ENCODE assay signal across 13 cellular contexts in genomic region chr3:41608267-41608822, GRCh38.
DNase-seq lines count a peak whose midpoint lies in the region; ATAC-seq and TF ChIP-seq lines count a peak whose summit lies in the region.
"Had no signal": no experiment of that assay in that cellular context is flagged by ENCODE, and none has a peak within 500 bp of the region (broad histone marks: within the 10 kb centered on the region; RNA-seq: fewer than 3 reads in every experiment).

No MANE protein-coding gene starts in this region.

- no peaks in the 10 kb centered on the region for H3K9me3 ChIP-seq in breast epithelium

- no peak for DNase-seq in activated naive CD4-positive, alpha-beta T cell treated with anti-CD3 and anti-CD28 coated beads, Interleukin-2, amount 50 U/mL, for 72 hours (ENCODE audit: low spot score in 2 of 2)
- DNase-seq in activated naive CD4-positive, alpha-beta T cell (lab: John Stamatoyannopoulos, UW): no peak
- no peak for DNase-seq in breast epithelium (ENCODE audit: low spot score in 2 of 2)
- no peak for DNase-seq in A172 (ENCODE audit: low spot score)
- DNase-seq: C1 segment of cervical spinal cord, MM.1S, NCI-H1105, NCI-H1694 treated with DMSO at 0.1 percent for 48 hours, PC-3 had no signal

- ATAC-seq in activated naive CD4-positive, alpha-beta T cell treated with anti-CD3 and anti-CD28 coated beads, Interleukin-2, amount 50 U/mL, for 72 hours: peak; percentile 77 to 91
- ATAC-seq in GM21723 (IDR thresholded peaks at IDR 0.05; ENCODE audit: unreplicated experiment) (peak; percentile 66), HG02610 (IDR thresholded peaks at IDR 0.05; ENCODE audit: unreplicated experiment) (no peak)
- ATAC-seq in activated T-helper 17 cell treated with anti-CD3 and anti-CD28 coated beads, Interleukin-2, amount 50 U/mL, for 72 hours (replicated peaks): peak; percentile 88
- ATAC-seq: GM23338, PC-3 had no signal

- H3K27me3 ChIP-seq in breast epithelium: no peaks in the 10 kb centered on the region

- H3K36me3 Mint-ChIP-seq in activated naive CD4-positive, alpha-beta T cell treated with anti-CD3 and anti-CD28 coated beads, Interleukin-2, amount 50 U/mL, for 72 hours: peaks cover 5 to 17% of the 10 kb centered on the region in 2 donors
- H3K36me3 Mint-ChIP-seq in activated T-helper 17 cell treated with anti-CD3 and anti-CD28 coated beads, Interleukin-2, amount 50 U/mL, for 72 hours (ENCODE audit: low read depth): no peaks in the 10 kb centered on the region

- H3K27me3 Mint-ChIP-seq in activated T-helper 17 cell treated with anti-CD3 and anti-CD28 coated beads, Interleukin-2, amount 50 U/mL, for 72 hours: no peaks in the 10 kb centered on the region

- H3K4me1 Mint-ChIP-seq in activated T-helper 17 cell treated with anti-CD3 and anti-CD28 coated beads, Interleukin-2, amount 50 U/mL, for 72 hours: peaks cover 13% of the 10 kb centered on the region
- H3K4me1 Mint-ChIP-seq: GM23338 had no signal

- intact Hi-C loops in breast epithelium (cut with DNase I; ENCODE audit: low total_unique reads): no loop called here

- no peak for TF ChIP-seq CTCF in breast epithelium (IDR thresholded peaks at IDR 0.05)

- H3K9me3 Mint-ChIP-seq in activated naive CD4-positive, alpha-beta T cell treated with anti-CD3 and anti-CD28 coated beads, Interleukin-2, amount 50 U/mL, for 72 hours: peaks cover 0 to 5% of the 10 kb centered on the region in 2 donors
- H3K9me3 Mint-ChIP-seq in activated T-helper 17 cell treated with anti-CD3 and anti-CD28 coated beads, Interleukin-2, amount 50 U/mL, for 72 hours: no peaks in the 10 kb centered on the region
- H3K9me3 Mint-ChIP-seq: GM23338 had no signal

- H3K36me3 ChIP-seq in breast epithelium: no peaks in the 10 kb centered on the region

- H3K4me1 ChIP-seq in breast epithelium: no peaks in the 10 kb centered on the region

- no peak overlapping the region for H3K4me3 ChIP-seq in breast epithelium
- H3K4me3 ChIP-seq: GM23338 had no signal

- H3K4me3 Mint-ChIP-seq in activated T-helper 17 cell treated with anti-CD3 and anti-CD28 coated beads, Interleukin-2, amount 50 U/mL, for 72 hours: peak overlapping the region; percentile 30
- H3K4me3 Mint-ChIP-seq: GM23338 had no signal

- H3K27ac Mint-ChIP-seq in activated naive CD4-positive, alpha-beta T cell treated with anti-CD3 and anti-CD28 coated beads, Interleukin-2, amount 50 U/mL, for 72 hours: peak overlapping the region; percentile 83 to 91
- H3K27ac Mint-ChIP-seq in activated T-helper 17 cell treated with anti-CD3 and anti-CD28 coated beads, Interleukin-2, amount 50 U/mL, for 72 hours: peak overlapping the region; percentile 53
- H3K27ac Mint-ChIP-seq: GM23338 had no signal

- TF ChIP-seq POLR2A in breast epithelium (IDR thresholded peaks at IDR 0.05): no peak

- no peak overlapping the region for H3K27ac ChIP-seq in breast epithelium
